ENCODE assay signal across 18 cellular contexts in the genomic region with DNA sequence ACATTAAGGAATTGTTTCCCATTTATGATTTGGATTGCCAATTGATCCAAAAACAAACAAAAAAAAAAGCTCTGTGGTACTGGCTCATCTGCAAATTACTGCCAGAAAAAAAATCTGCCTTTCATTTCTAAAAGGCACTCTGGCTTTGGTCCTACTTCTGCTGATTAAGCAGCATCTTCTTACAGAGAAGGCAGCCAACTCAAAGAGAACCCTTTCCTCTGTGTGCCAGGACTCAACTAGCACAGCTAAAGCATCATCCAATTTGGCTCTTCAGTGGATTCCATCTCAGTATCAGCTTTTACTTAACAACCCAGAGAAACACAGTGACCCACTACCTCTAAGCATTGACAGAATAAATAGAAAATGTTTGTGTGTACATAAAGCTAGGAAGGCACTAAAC.
DNase-seq lines count a peak whose midpoint lies in the region; ATAC-seq and TF ChIP-seq lines count a peak whose summit lies in the region.
"Had no signal": no experiment of that assay in that cellular context is flagged by ENCODE, and none has a peak within 500 bp of the region (broad histone marks: within the 10 kb centered on the region; RNA-seq: fewer than 3 reads in every experiment).

No MANE protein-coding gene starts in this region.

- ATAC-seq in CD8-positive, alpha-beta T cell: no peak
- no peak for ATAC-seq in GM21576 (IDR thresholded peaks at IDR 0.05; ENCODE audit: unreplicated experiment)
- no peak for ATAC-seq in right lobe of liver
- ATAC-seq: foreskin keratinocyte, left colon, mucosa of descending colon had no signal

- no peak for DNase-seq in CD8-positive, alpha-beta T cell
- DNase-seq in NCI-H446 (lab: John Stamatoyannopoulos, UW): peak; percentile 7 to 44
- peak; percentile 90 for DNase-seq in fibroblast of gingiva (ENCODE audit: low read depth)
- DNase-seq in pons (ENCODE audit: low spot score): peak; percentile 54
- no peak for DNase-seq in 8988T
- no peak for DNase-seq in right lobe of liver
- DNase-seq in midbrain (lab: John Stamatoyannopoulos, UW): no peak
- DNase-seq: activated naive CD4-positive, alpha-beta T cell treated with anti-CD3 and anti-CD28 coated beads, Interleukin-2, amount 10 ng/mL, durations not matched to agents 7 days and 5 days; foreskin keratinocyte; HCEC 1CT; IMR-90; left colon; mucosa of descending colon; NCI-H2171; nucleus accumbens; stimulated activated CD4-positive, alpha-beta T cell treated with anti-CD3 and anti-CD28 coated beads, Interleukin-2, amount 100 ng/mL, for 24 hours; SW 1271 had no signal

- H3K4me1 ChIP-seq in CD8-positive, alpha-beta T cell (ENCODE audit: insufficient read depth, low read length): peaks cover 23% of the 10 kb centered on the region
- peaks cover 0 to 4% (median 0%) of the 10 kb centered on the region in 4 donors for H3K4me1 ChIP-seq in right lobe of liver

- no peak overlapping the region for H3K4me3 Mint-ChIP-seq in CD8-positive, alpha-beta T cell
- H3K4me3 Mint-ChIP-seq: activated naive CD4-positive, alpha-beta T cell treated with anti-CD3 and anti-CD28 coated beads, Interleukin-2, amount 10 ng/mL, durations not matched to agents 7 days and 5 days had no signal

- H3K4me3 ChIP-seq in CD8-positive, alpha-beta T cell (ENCODE audit: low read depth, low read length): no peak overlapping the region
- no peak overlapping the region for H3K4me3 ChIP-seq in right lobe of liver
- H3K4me3 ChIP-seq: mucosa of descending colon had no signal

- intact Hi-C loops in CD8-positive, alpha-beta T cell (cut with DNase I, micrococcal nuclease): no loop called here
- intact Hi-C loops in right lobe of liver (cut with DNase I): no loop called here

- no peaks in the 10 kb centered on the region for H3K27me3 ChIP-seq in CD8-positive, alpha-beta T cell (ENCODE audit: insufficient read depth, low read length)
- no peaks in the 10 kb centered on the region for H3K27me3 ChIP-seq in right lobe of liver
- H3K27me3 ChIP-seq: foreskin keratinocyte had no signal

- no peak overlapping the region for H3K27ac ChIP-seq in CD8-positive, alpha-beta T cell (ENCODE audit: low read depth, low read length)
- H3K27ac ChIP-seq in right lobe of liver: no peak overlapping the region
- H3K27ac ChIP-seq: foreskin keratinocyte had no signal

- no peaks in the 10 kb centered on the region for H3K9me3 Mint-ChIP-seq in CD8-positive, alpha-beta T cell
- H3K9me3 Mint-ChIP-seq: activated naive CD4-positive, alpha-beta T cell treated with anti-CD3 and anti-CD28 coated beads, Interleukin-2, amount 10 ng/mL, durations not matched to agents 7 days and 5 days had no signal

- no peaks in the 10 kb centered on the region for H3K27me3 Mint-ChIP-seq in CD8-positive, alpha-beta T cell (ENCODE audit: low read depth)
- H3K27me3 Mint-ChIP-seq: activated naive CD4-positive, alpha-beta T cell treated with anti-CD3 and anti-CD28 coated beads, Interleukin-2, amount 10 ng/mL, durations not matched to agents 7 days and 5 days had no signal

- no peak for TF ChIP-seq POLR2A in right lobe of liver (IDR thresholded peaks at IDR 0.05)

- H3K9me3 ChIP-seq in CD8-positive, alpha-beta T cell (ENCODE audit: low read length): no peaks in the 10 kb centered on the region
- H3K9me3 ChIP-seq in right lobe of liver: no peaks in the 10 kb centered on the region
- H3K9me3 ChIP-seq: mucosa of descending colon had no signal

- H3K4me1 Mint-ChIP-seq in CD8-positive, alpha-beta T cell (ENCODE audit: low read depth): peaks cover 32% of the 10 kb centered on the region

- H3K36me3 Mint-ChIP-seq in CD8-positive, alpha-beta T cell: no peaks in the 10 kb centered on the region

- peak overlapping the region; percentile 46 for H3K27ac Mint-ChIP-seq in CD8-positive, alpha-beta T cell
- H3K27ac Mint-ChIP-seq: activated naive CD4-positive, alpha-beta T cell treated with anti-CD3 and anti-CD28 coated beads, Interleukin-2, amount 10 ng/mL, durations not matched to agents 7 days and 5 days had no signal

- CTCF ChIA-PET in CD8-positive, alpha-beta T cell (lab: Charles Lee): interaction anchor here (0.8 to 1.0 kb wide), 3 partner anchors 13 to 88 kb away, joined by 3 read pairs; no protein-coding TSS in a partner anchor

- H3K36me3 ChIP-seq in CD8-positive, alpha-beta T cell (ENCODE audit: insufficient read depth, low read length): no peaks in the 10 kb centered on the region
- H3K36me3 ChIP-seq in right lobe of liver: no peaks in the 10 kb centered on the region

- POLR2A ChIA-PET in CD8-positive, alpha-beta T cell (lab: Charles Lee): no interaction called here

- no peak for TF ChIP-seq CTCF in CD8-positive, alpha-beta T cell (IDR thresholded peaks at IDR 0.05)
- no peak for TF ChIP-seq CTCF in right lobe of liver (IDR thresholded peaks at IDR 0.05)

Comparison
In these comparisons a context has a peak if more than half of its experiments do, and no peak if none do; other contexts are left out.
1. DNase-seq: peak in NCI-H446 (2 of 2), fibroblast of gingiva (single experiment) and pons (single experiment); none in CD8-positive, alpha-beta T cell (0 of 7), 8988T (single experiment), right lobe of liver (0 of 3) and midbrain (single experiment).